ENCODE assay signal across 10 cellular contexts in genomic region chr6:170026272-170027110, GRCh38.
DNase-seq lines count a peak whose midpoint lies in the region; ATAC-seq, FAIRE-seq and TF ChIP-seq lines count a peak whose summit lies in the region.
"Had no signal": no experiment of that assay in that cellular context is flagged by ENCODE, and none has a peak within 500 bp of the region (broad histone marks: within the 10 kb centered on the region; RNA-seq: fewer than 3 reads in every experiment).

No MANE protein-coding gene starts in this region.

- H3K9me3 Mint-ChIP-seq in stimulated activated memory B cell treated with anti-CD40 and anti-IgM and Interleukin-4, amounts not matched to agents 10 μg/mL and 1 μg/mL and 100 μg/mL, for 72 hours = peaks cover 9% of the 10 kb centered on the region
- H3K9me3 Mint-ChIP-seq: activated T-cell treated with anti-CD3 and anti-CD28 coated beads, Interleukin-2, amount 50 U/mL, for 72 hours had no signal

- intact Hi-C loops in tibial artery (cut with DNase I; ENCODE audit: low total_unique reads) = loop anchor here (5.0 kb wide), 1 partner anchor 141 kb away; no protein-coding TSS in a partner anchor

- H3K27me3 ChIP-seq in keratinocyte (ENCODE audit: control insufficient read depth, extremely low read depth, insufficient read depth, low read length) = no peaks in the 10 kb centered on the region
- H3K27me3 ChIP-seq in tibial artery = peaks cover 0 to 29% of the 10 kb centered on the region in 2 donors

- H3K4me1 Mint-ChIP-seq in stimulated activated memory B cell treated with anti-CD40 and anti-IgM and Interleukin-4, amounts not matched to agents 10 μg/mL and 1 μg/mL and 100 μg/mL, for 72 hours = no peaks in the 10 kb centered on the region

- H3K9me3 ChIP-seq in keratinocyte (ENCODE audit: control insufficient read depth, low read depth, low read length) (no peaks in the 10 kb centered on the region), tibial artery (no peaks in the 10 kb centered on the region)

- H4K20me1 ChIP-seq in keratinocyte (ENCODE audit: control insufficient read depth, extremely low read depth, insufficient read depth, low read length) = no peaks in the 10 kb centered on the region

- no peaks in the 10 kb centered on the region for H3K9me1 ChIP-seq in keratinocyte (ENCODE audit: control insufficient read depth, extremely low read depth, insufficient read depth, low read length)

- H3K4me3 Mint-ChIP-seq in stimulated activated memory B cell treated with anti-CD40 and anti-IgM and Interleukin-4, amounts not matched to agents 10 μg/mL and 1 μg/mL and 100 μg/mL, for 72 hours = no peak overlapping the region
- H3K4me3 Mint-ChIP-seq: activated T-cell treated with anti-CD3 and anti-CD28 coated beads, Interleukin-2, amount 50 U/mL, for 72 hours had no signal

- DNase-seq in NCI-H1092 treated with DMSO at 0.1 percent for 48 hours (lab: John Stamatoyannopoulos, UW) (peak; percentile 68), NCI-H510A treated with DMSO at 0.1 percent for 48 hours (lab: John Stamatoyannopoulos, UW) (peak; percentile 77), keratinocyte (ENCODE audit: low read depth, low spot score) (peak; percentile 99), tibial artery (peak; percentile 13 to 48), NCI-H524 (lab: John Stamatoyannopoulos, UW) (no peak)
- DNase-seq: activated T-cell treated with anti-CD3 and anti-CD28 coated beads, Interleukin-2, amount 50 U/mL, for 72 hours; dermis blood vessel endothelial cell; nucleus accumbens had no signal

- dilution Hi-C loops in keratinocyte (cut with MboI; ENCODE audit: extremely low pct_ligation_motif_present, low sequenced_read_pairs) = no loop called here

- H3K9ac ChIP-seq in keratinocyte (ENCODE audit: control insufficient read depth, extremely low read depth, insufficient read depth, low read length) = peak overlapping the region; percentile 45

- no peak overlapping the region for H3K4me3 ChIP-seq in keratinocyte (ENCODE audit: control insufficient read depth in 2 of 3, extremely low read depth in 1 of 3, insufficient read depth in 2 of 3, low read depth in 1 of 3, low read length in 3 of 3)
- no peak overlapping the region for H3K4me3 ChIP-seq in tibial artery

- H3K4me1 ChIP-seq in keratinocyte (ENCODE audit: control insufficient read depth, extremely low read depth, insufficient read depth, low read length) (peaks cover 24% of the 10 kb centered on the region), tibial artery (peaks cover 0 to 21% (median 0%) of the 10 kb centered on the region in 4 donors)

- FAIRE-seq in keratinocyte (lab: Jason Lieb, UNC) = peak; percentile 96

- H3K36me3 ChIP-seq in keratinocyte (ENCODE audit: control insufficient read depth in 2 of 2, extremely low read depth in 1 of 2, insufficient read depth in 2 of 2, low read length in 2 of 2) = no peaks in the 10 kb centered on the region
- H3K36me3 ChIP-seq in tibial artery = no peaks in the 10 kb centered on the region

- no peak for ATAC-seq in GM19452 (IDR thresholded peaks at IDR 0.05; ENCODE audit: unreplicated experiment)
- ATAC-seq in stimulated activated memory B cell treated with anti-CD40 and anti-IgM and Interleukin-4, amounts not matched to agents 10 μg/mL and 1 μg/mL and 100 μg/mL, for 72 hours = no peak
- ATAC-seq: activated T-cell treated with anti-CD3 and anti-CD28 coated beads, Interleukin-2, amount 50 U/mL, for 72 hours had no signal

- no peaks in the 10 kb centered on the region for H3K36me3 Mint-ChIP-seq in stimulated activated memory B cell treated with anti-CD40 and anti-IgM and Interleukin-4, amounts not matched to agents 10 μg/mL and 1 μg/mL and 100 μg/mL, for 72 hours

- no peak overlapping the region for H2AFZ ChIP-seq in keratinocyte (ENCODE audit: control insufficient read depth, low read length)

- H3K27ac Mint-ChIP-seq in stimulated activated memory B cell treated with anti-CD40 and anti-IgM and Interleukin-4, amounts not matched to agents 10 μg/mL and 1 μg/mL and 100 μg/mL, for 72 hours = no peak overlapping the region
- H3K27ac Mint-ChIP-seq: activated T-cell treated with anti-CD3 and anti-CD28 coated beads, Interleukin-2, amount 50 U/mL, for 72 hours had no signal

- peak overlapping the region; percentile 59 for H3K4me2 ChIP-seq in keratinocyte (ENCODE audit: control insufficient read depth, extremely low read depth, insufficient read depth, low read depth, low read length)

- peaks cover 9% of the 10 kb centered on the region for H3K27me3 Mint-ChIP-seq in stimulated activated memory B cell treated with anti-CD40 and anti-IgM and Interleukin-4, amounts not matched to agents 10 μg/mL and 1 μg/mL and 100 μg/mL, for 72 hours

- H3K79me2 ChIP-seq in keratinocyte (ENCODE audit: control insufficient read depth, insufficient read depth, low read length) = no peaks in the 10 kb centered on the region

- H3K27ac ChIP-seq in keratinocyte (ENCODE audit: control insufficient read depth, insufficient read depth, low read length) (peak overlapping the region; percentile 92), tibial artery (no peak overlapping the region)

- TF ChIP-seq CTCF in keratinocyte (optimal IDR thresholded peaks at IDR 0.05 in 1 of 3, IDR thresholded peaks at IDR 0.05 in 1 of 3, conservative IDR thresholded peaks at IDR 0.05 in 1 of 3; ENCODE audit: extremely low read depth in 1 of 3, insufficient read depth in 2 of 3, low read length in 3 of 3) (no peak), tibial artery (IDR thresholded peaks at IDR 0.05) (no peak)

Comparison
In these comparisons a context has a peak if more than half of its experiments do, and no peak if none do; other contexts are left out.
1. DNase-seq: peak in NCI-H1092 treated with DMSO at 0.1 percent for 48 hours (single experiment), NCI-H510A treated with DMSO at 0.1 percent for 48 hours (single experiment), keratinocyte (single experiment) and tibial artery (2 of 2); none in NCI-H524 (0 of 2).